17 cellular contexts compared by ENCODE assay signal in genomic region chr20:2865101-2865500, GRCh38. TPM values are rescaled to one million over a fixed set of nuclear protein-coding genes. Genes with fewer than 3 reads are reported as not detected.
DNase-seq lines count a peak whose midpoint lies in the region; ATAC-seq and TF ChIP-seq lines count a peak whose summit lies in the region.
"Had no signal": no experiment of that assay in that cellular context is flagged by ENCODE, and none has a peak within 500 bp of the region (broad histone marks: within the 10 kb centered on the region; RNA-seq: fewer than 3 reads in every experiment).

No MANE protein-coding gene starts in this region.

- no peak for TF ChIP-seq CTCF in CD8-positive, alpha-beta T cell (IDR thresholded peaks at IDR 0.05)

- no peak overlapping the region for H2AK5ac ChIP-seq in neuronal stem cell (ENCODE audit: low read depth, low read length)

- no peak overlapping the region for H2BK15ac ChIP-seq in neuronal stem cell (ENCODE audit: low read length)

- no peaks in the 10 kb centered on the region for H3K9me3 ChIP-seq in CD8-positive, alpha-beta T cell (ENCODE audit: low read length)
- no peaks in the 10 kb centered on the region for H3K9me3 ChIP-seq in neuronal stem cell (replicated peaks in 1 of 2; ENCODE audit: control insufficient read depth in 2 of 2, insufficient read depth in 1 of 2, low read depth in 1 of 2, low read length in 2 of 2)

- H3K4me1 Mint-ChIP-seq in activated CD8-positive, alpha-beta memory T cell treated with anti-CD3 and anti-CD28 coated beads, Interleukin-2, amount 10 ng/mL, durations not matched to agents 7 days and 5 days = peaks cover 37% of the 10 kb centered on the region
- peaks cover 36% of the 10 kb centered on the region for H3K4me1 Mint-ChIP-seq in CD8-positive, alpha-beta T cell (ENCODE audit: low read depth)
- peaks cover 32% of the 10 kb centered on the region for H3K4me1 Mint-ChIP-seq in activated naive CD8-positive, alpha-beta T cell treated with anti-CD3 and anti-CD28 coated beads, Interleukin-2, amount 10 ng/mL, durations not matched to agents 7 days and 5 days

- CTCF ChIA-PET in activated CD8-positive, alpha-beta memory T cell treated with anti-CD3 and anti-CD28 coated beads, Interleukin-2, amount 10 ng/mL, durations not matched to agents 7 days and 5 days (lab: Charles Lee) = interaction anchor here (0.6 to 2.9 kb wide), 15 partner anchors 8 to 180 kb away, joined by 3 to 13 read pairs (median 3); partner anchors contain the start of genes MRPS26 and PTPRA
- CTCF ChIA-PET in CD8-positive, alpha-beta T cell (lab: Charles Lee) = interaction anchor here (0.7 to 2.7 kb wide), 5 partner anchors 9 to 188 kb away, joined by 3 to 6 read pairs (median 4); no protein-coding TSS in a partner anchor

- POLR2A ChIA-PET in CD8-positive, alpha-beta T cell (lab: Charles Lee) = interaction anchor here (0.7 to 0.9 kb wide), 2 partner anchors 24 to 180 kb away, joined by 3 read pairs; partner anchors contain the start of genes MRPS26, PCED1A and VPS16
- POLR2A ChIA-PET in activated naive CD8-positive, alpha-beta T cell treated with anti-CD3 and anti-CD28 coated beads, Interleukin-2, amount 10 ng/mL, durations not matched to agents 7 days and 5 days (lab: Charles Lee) = interaction anchor here (1.3 to 2.3 kb wide), 3 partner anchors 8 to 25 kb away, joined by 3 to 8 read pairs (median 7); partner anchors contain the start of genes PCED1A, PTPRA and VPS16

- no peak overlapping the region for H3K9ac ChIP-seq in neuronal stem cell (ENCODE audit: low read depth, low read length, poor library complexity)

- H3K4me3 Mint-ChIP-seq in activated CD8-positive, alpha-beta memory T cell treated with anti-CD3 and anti-CD28 coated beads, Interleukin-2, amount 10 ng/mL, durations not matched to agents 7 days and 5 days = no peak overlapping the region
- peak overlapping the region; percentile 11 for H3K4me3 Mint-ChIP-seq in CD8-positive, alpha-beta T cell
- peak overlapping the region; percentile 51 for H3K4me3 Mint-ChIP-seq in activated naive CD8-positive, alpha-beta T cell treated with anti-CD3 and anti-CD28 coated beads, Interleukin-2, amount 10 ng/mL, durations not matched to agents 7 days and 5 days

- peaks cover 41% of the 10 kb centered on the region for H3K4me1 ChIP-seq in CD8-positive, alpha-beta T cell (ENCODE audit: insufficient read depth, low read length)
- H3K4me1 ChIP-seq in neuronal stem cell (ENCODE audit: control insufficient read depth in 2 of 2, insufficient read depth in 1 of 2, low read depth in 1 of 2, low read length in 2 of 2) = no peaks in the 10 kb centered on the region

- no peaks in the 10 kb centered on the region for H3K9me3 Mint-ChIP-seq in activated CD8-positive, alpha-beta memory T cell treated with anti-CD3 and anti-CD28 coated beads, Interleukin-2, amount 10 ng/mL, durations not matched to agents 7 days and 5 days (ENCODE audit: low read depth)
- no peaks in the 10 kb centered on the region for H3K9me3 Mint-ChIP-seq in CD8-positive, alpha-beta T cell
- H3K9me3 Mint-ChIP-seq in activated naive CD8-positive, alpha-beta T cell treated with anti-CD3 and anti-CD28 coated beads, Interleukin-2, amount 10 ng/mL, durations not matched to agents 7 days and 5 days = no peaks in the 10 kb centered on the region
- H3K9me3 Mint-ChIP-seq: CD14-positive monocyte had no signal

- H3K36me3 ChIP-seq in CD8-positive, alpha-beta T cell (ENCODE audit: insufficient read depth, low read length) = peaks cover 17% of the 10 kb centered on the region
- H3K36me3 ChIP-seq in neuronal stem cell (replicated peaks in 1 of 2; ENCODE audit: control insufficient read depth in 2 of 2, insufficient read depth in 2 of 2, low read length in 2 of 2) = peaks cover 27 to 63% of the 10 kb centered on the region in 2 donors

- H2BK5ac ChIP-seq in neuronal stem cell (ENCODE audit: low read length) = no peak overlapping the region

- WGBS in neuronal stem cell (ENCODE audit: extremely low coverage in 2 of 2, insufficient read length in 2 of 2, insufficient replicate concordance in 1 of 2), 2 donors = no CpG with 5 or more reads among the region's 10 CpGs

- no peak for ATAC-seq in activated CD8-positive, alpha-beta memory T cell treated with anti-CD3 and anti-CD28 coated beads, Interleukin-2, amount 10 ng/mL, durations not matched to agents 7 days and 5 days
- no peak for ATAC-seq in CD8-positive, alpha-beta T cell
- ATAC-seq in activated naive CD8-positive, alpha-beta T cell treated with anti-CD3 and anti-CD28 coated beads, Interleukin-2, amount 10 ng/mL, durations not matched to agents 7 days and 5 days (ENCODE audit: low read depth) = no peak
- ATAC-seq in GM21528 (IDR thresholded peaks at IDR 0.05; ENCODE audit: low FRiP score, unreplicated experiment) = no peak
- no peak for ATAC-seq in HG02642 (IDR thresholded peaks at IDR 0.05; ENCODE audit: poor library complexity, unreplicated experiment)
- ATAC-seq: GM12878 had no signal

- no peak overlapping the region for H3K4ac ChIP-seq in neuronal stem cell (ENCODE audit: low read length)

- no peak overlapping the region for H3K4me3 ChIP-seq in CD8-positive, alpha-beta T cell (ENCODE audit: low read depth, low read length)
- no peak overlapping the region for H3K4me3 ChIP-seq in neuronal stem cell (ENCODE audit: low read length in 2 of 2)
- H3K4me3 ChIP-seq: GM12878 had no signal

- H2BK12ac ChIP-seq in neuronal stem cell (ENCODE audit: low read length) = no peak overlapping the region

- intact Hi-C loops in CD8-positive, alpha-beta T cell (cut with DNase I, micrococcal nuclease) = loop anchor here (1.0 to 5.0 kb wide), 2 partner anchors 38 to 117 kb away; no protein-coding TSS in a partner anchor

- H2AFZ ChIP-seq in neuronal stem cell (ENCODE audit: low read length) = no peak overlapping the region

- no peak overlapping the region for H4K91ac ChIP-seq in neuronal stem cell (ENCODE audit: low read depth, low read length, poor library complexity)

- H4K8ac ChIP-seq in neuronal stem cell (ENCODE audit: low read depth, low read length) = no peak overlapping the region

- peaks cover 18% of the 10 kb centered on the region for H3K36me3 Mint-ChIP-seq in activated CD8-positive, alpha-beta memory T cell treated with anti-CD3 and anti-CD28 coated beads, Interleukin-2, amount 10 ng/mL, durations not matched to agents 7 days and 5 days
- peaks cover 33% of the 10 kb centered on the region for H3K36me3 Mint-ChIP-seq in CD8-positive, alpha-beta T cell
- peaks cover 12% of the 10 kb centered on the region for H3K36me3 Mint-ChIP-seq in activated naive CD8-positive, alpha-beta T cell treated with anti-CD3 and anti-CD28 coated beads, Interleukin-2, amount 10 ng/mL, durations not matched to agents 7 days and 5 days

- no peaks in the 10 kb centered on the region for H3K27me3 ChIP-seq in CD8-positive, alpha-beta T cell (ENCODE audit: insufficient read depth, low read length)
- no peaks in the 10 kb centered on the region for H3K27me3 ChIP-seq in neuronal stem cell (ENCODE audit: control insufficient read depth in 3 of 3, insufficient read depth in 3 of 3, low read depth in 1 of 3, low read length in 3 of 3)

- peak overlapping the region; percentile 38 for H3K23ac ChIP-seq in neuronal stem cell (ENCODE audit: low read depth, low read length, poor library complexity)

- DNase-seq in activated CD8-positive, alpha-beta memory T cell treated with anti-CD3 and anti-CD28 coated beads, Interleukin-2, amount 10 ng/mL, durations not matched to agents 7 days and 5 days = no peak
- no peak for DNase-seq in activated CD8-positive, alpha-beta memory T cell treated with anti-CD3 and anti-CD28 coated beads, Interleukin-2, amount 50 U/mL, for 4 hours
- no peak for DNase-seq in CD8-positive, alpha-beta T cell
- DNase-seq in activated naive CD8-positive, alpha-beta T cell treated with anti-CD3 and anti-CD28 coated beads, Interleukin-2, amount 10 ng/mL, durations not matched to agents 7 days and 5 days = no peak
- no peak for DNase-seq in neuronal stem cell (ENCODE audit: low spot score)
- DNase-seq in activated CD4-positive, CD25-positive, alpha-beta regulatory T cell (lab: John Stamatoyannopoulos, UW) = no peak
- DNase-seq: DMS79, GOT3, NCI-H1436, NCI-H2029 treated with DMSO at 0.1 percent for 48 hours, NCI-H510A treated with DMSO at 0.1 percent for 48 hours had no signal

- no peak overlapping the region for H3K14ac ChIP-seq in neuronal stem cell (ENCODE audit: low read length)

- H3K4me2 ChIP-seq in neuronal stem cell (ENCODE audit: insufficient read depth, low read length, poor library complexity, severe bottlenecking) = no peak overlapping the region

- H3K27ac Mint-ChIP-seq in activated CD8-positive, alpha-beta memory T cell treated with anti-CD3 and anti-CD28 coated beads, Interleukin-2, amount 10 ng/mL, durations not matched to agents 7 days and 5 days = peak overlapping the region; percentile 80
- H3K27ac Mint-ChIP-seq in CD8-positive, alpha-beta T cell = peak overlapping the region; percentile 45
- H3K27ac Mint-ChIP-seq in activated naive CD8-positive, alpha-beta T cell treated with anti-CD3 and anti-CD28 coated beads, Interleukin-2, amount 10 ng/mL, durations not matched to agents 7 days and 5 days = peak overlapping the region; percentile 74

- H3K27ac ChIP-seq in CD8-positive, alpha-beta T cell (ENCODE audit: low read depth, low read length) = no peak overlapping the region
- H3K27ac ChIP-seq in neuronal stem cell (replicated peaks; ENCODE audit: low read length) = no peak overlapping the region

- H3K27me3 Mint-ChIP-seq in activated CD8-positive, alpha-beta memory T cell treated with anti-CD3 and anti-CD28 coated beads, Interleukin-2, amount 10 ng/mL, durations not matched to agents 7 days and 5 days = no peaks in the 10 kb centered on the region
- no peaks in the 10 kb centered on the region for H3K27me3 Mint-ChIP-seq in CD8-positive, alpha-beta T cell (ENCODE audit: low read depth)
- no peaks in the 10 kb centered on the region for H3K27me3 Mint-ChIP-seq in activated naive CD8-positive, alpha-beta T cell treated with anti-CD3 and anti-CD28 coated beads, Interleukin-2, amount 10 ng/mL, durations not matched to agents 7 days and 5 days

- no peaks in the 10 kb centered on the region for H3K79me1 ChIP-seq in neuronal stem cell (ENCODE audit: low read depth, low read length)

- no peak overlapping the region for H2BK120ac ChIP-seq in neuronal stem cell (ENCODE audit: low read depth, low read length)

- no peak overlapping the region for H3K18ac ChIP-seq in neuronal stem cell (ENCODE audit: low read length)

RNA-seq across cellular contexts. Expression of gene PTPRA, which starts 8.2 kb away (rescaled TPM):
- total RNA-seq in activated CD8-positive, alpha-beta memory T cell treated with anti-CD3 and anti-CD28 coated beads, Interleukin-2, amount 10 ng/mL, durations not matched to agents 7 days and 5 days = 10 to 100 TPM; 51.5 to 60.7 TPM
- total RNA-seq in CD8-positive, alpha-beta T cell = 10 to 100 TPM; 68.2 to 71.9 TPM
- total RNA-seq in activated naive CD8-positive, alpha-beta T cell treated with anti-CD3 and anti-CD28 coated beads, Interleukin-2, amount 10 ng/mL, durations not matched to agents 7 days and 5 days = 10 to 100 TPM; 68.1 to 68.8 TPM
- 149 TPM for polyA plus RNA-seq in neuronal stem cell (2013, experiment 1 of 2)
- 143 TPM for polyA plus RNA-seq in neuronal stem cell (2013, experiment 2 of 2)

RNA-seq across cellular contexts. Expression of gene VPS16, which starts 24.6 kb away (rescaled TPM):
- 10 to 100 TPM; 49.2 to 64.9 TPM for total RNA-seq in activated CD8-positive, alpha-beta memory T cell treated with anti-CD3 and anti-CD28 coated beads, Interleukin-2, amount 10 ng/mL, durations not matched to agents 7 days and 5 days
- total RNA-seq in CD8-positive, alpha-beta T cell = 10 to 100 TPM; 40.7 to 41.1 TPM
- 10 to 100 TPM; 54.6 to 56.7 TPM for total RNA-seq in activated naive CD8-positive, alpha-beta T cell treated with anti-CD3 and anti-CD28 coated beads, Interleukin-2, amount 10 ng/mL, durations not matched to agents 7 days and 5 days
- polyA plus RNA-seq in neuronal stem cell (2013, experiment 1 of 2) = 19.8 TPM
- polyA plus RNA-seq in neuronal stem cell (2013, experiment 2 of 2) = 18.6 TPM

RNA-seq across cellular contexts. Expression of gene PCED1A, which starts 24.6 kb away (rescaled TPM):
- 10 to 100 TPM; 21.9 to 30.6 TPM for total RNA-seq in activated CD8-positive, alpha-beta memory T cell treated with anti-CD3 and anti-CD28 coated beads, Interleukin-2, amount 10 ng/mL, durations not matched to agents 7 days and 5 days
- total RNA-seq in CD8-positive, alpha-beta T cell = 10 to 100 TPM; 58.7 to 62.2 TPM
- 10 to 100 TPM; 39.9 to 43.3 TPM for total RNA-seq in activated naive CD8-positive, alpha-beta T cell treated with anti-CD3 and anti-CD28 coated beads, Interleukin-2, amount 10 ng/mL, durations not matched to agents 7 days and 5 days
- 61.0 TPM for polyA plus RNA-seq in neuronal stem cell (2013, experiment 1 of 2)
- polyA plus RNA-seq in neuronal stem cell (2013, experiment 2 of 2) = 61.2 TPM

RNA-seq across cellular contexts. Expression of gene TMEM239, which starts 48.9 kb away (rescaled TPM):
- not detected for total RNA-seq in activated CD8-positive, alpha-beta memory T cell treated with anti-CD3 and anti-CD28 coated beads, Interleukin-2, amount 10 ng/mL, durations not matched to agents 7 days and 5 days
- total RNA-seq in CD8-positive, alpha-beta T cell = not detected
- not detected for total RNA-seq in activated naive CD8-positive, alpha-beta T cell treated with anti-CD3 and anti-CD28 coated beads, Interleukin-2, amount 10 ng/mL, durations not matched to agents 7 days and 5 days
- not detected for polyA plus RNA-seq in neuronal stem cell (2013, experiment 1 of 2)
- not detected for polyA plus RNA-seq in neuronal stem cell (2013, experiment 2 of 2)
- total RNA-seq: G401, GM12878, HT1080 had no signal
- polyA plus RNA-seq: CD14-positive monocyte, GM12878 had no signal

RNA-seq across cellular contexts. Expression of gene C20orf141, which starts 50.3 kb away (rescaled TPM):
- not detected for total RNA-seq in activated CD8-positive, alpha-beta memory T cell treated with anti-CD3 and anti-CD28 coated beads, Interleukin-2, amount 10 ng/mL, durations not matched to agents 7 days and 5 days
- total RNA-seq in CD8-positive, alpha-beta T cell = not detected
- not detected for total RNA-seq in activated naive CD8-positive, alpha-beta T cell treated with anti-CD3 and anti-CD28 coated beads, Interleukin-2, amount 10 ng/mL, durations not matched to agents 7 days and 5 days
- polyA plus RNA-seq in neuronal stem cell (2013, experiment 1 of 2) = not detected
- not detected for polyA plus RNA-seq in neuronal stem cell (2013, experiment 2 of 2)
- total RNA-seq: G401, GM12878 had no signal
- polyA plus RNA-seq: CD14-positive monocyte, GM12878 had no signal
